In the genomic region with DNA sequence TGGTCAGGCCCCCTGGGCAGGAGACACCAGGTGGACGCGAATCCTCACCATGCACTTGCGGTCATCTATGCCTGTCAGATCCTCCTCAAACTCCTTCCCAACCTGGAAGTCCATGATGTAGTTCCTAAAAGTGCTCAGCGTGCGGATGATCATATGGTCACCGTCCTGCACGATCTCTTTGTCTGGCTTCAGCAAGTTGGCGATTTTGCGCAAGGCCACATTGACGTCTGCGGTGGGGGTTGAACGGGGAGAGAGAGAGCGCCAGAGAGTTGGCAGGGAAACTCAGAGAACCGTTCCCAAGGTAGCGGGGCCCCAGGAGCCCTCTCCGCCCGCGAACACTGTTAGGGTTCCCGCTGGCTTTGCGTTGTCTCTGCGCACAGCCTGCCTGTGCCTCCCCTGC, we compare ENCODE assay signal across 9 cellular contexts. TPM values are rescaled to one million over a fixed set of nuclear protein-coding genes. Genes with fewer than 3 reads are reported as not detected.
DNase-seq lines count a peak whose midpoint lies in the region; TF ChIP-seq lines count a peak whose summit lies in the region.
"Had no signal": no experiment of that assay in that cellular context is flagged by ENCODE, and none has a peak within 500 bp of the region (broad histone marks: within the 10 kb centered on the region; RNA-seq: fewer than 3 reads in every experiment).

No MANE protein-coding gene starts in this region.

- TF ChIP-seq CTCF in esophagus muscularis mucosa (IDR thresholded peaks at IDR 0.05) (no peak), tibial artery (IDR thresholded peaks at IDR 0.05) (no peak), MM.1S (IDR thresholded peaks at IDR 0.05; ENCODE audit: low read length) (no peak)

- H3K4me2 ChIP-seq in mesendoderm (ENCODE audit: low read length) (peak overlapping the region; percentile 53), MM.1S (ENCODE audit: low read depth, low read length) (no peak overlapping the region)

- H3K9ac ChIP-seq in mesendoderm (ENCODE audit: low read length) (peak overlapping the region; percentile 63), MM.1S (ENCODE audit: low read length) (no peak overlapping the region)

- H2AFZ ChIP-seq in MM.1S (ENCODE audit: low read length): no peak overlapping the region

- H3K23ac ChIP-seq in mesendoderm (ENCODE audit: low read length): no peak overlapping the region

- intact Hi-C loops in esophagus muscularis mucosa (cut with DNase I) (no loop called here), tibial artery (cut with DNase I; ENCODE audit: low total_unique reads) (no loop called here)

- DNase-seq in SJSA1 (ENCODE audit: low read depth in 1 of 2, low spot score in 2 of 2) (no peak), esophagus muscularis mucosa (ENCODE audit: extremely low spot score) (no peak), mesendoderm (peak; percentile 41), tibial artery (peak in 1 of 2 donors; percentile 47), HuH-7 (ENCODE audit: low spot score) (no peak), NCI-H2227 treated with DMSO at 0.1 percent for 48 hours (lab: John Stamatoyannopoulos, UW) (no peak), MM.1S (no peak)
- DNase-seq: activated naive CD4-positive, alpha-beta T cell treated with anti-CD3 and anti-CD28 coated beads, Interleukin-2, amount 10 ng/mL, durations not matched to agents 7 days and 5 days had no signal

- H3K4me3 ChIP-seq in SJSA1 (peak overlapping the region; percentile 43), esophagus muscularis mucosa (peak overlapping the region; percentile 58 to 75 (median 69)), mesendoderm (ENCODE audit: low read length) (peak overlapping the region; percentile 48), tibial artery (peak overlapping the region; percentile 57 to 62), MM.1S (ENCODE audit: low read length) (no peak overlapping the region)

- H3K27ac ChIP-seq in SJSA1: no peak overlapping the region
- peak overlapping the region; percentile 72 to 81 (median 76) for H3K27ac ChIP-seq in esophagus muscularis mucosa (replicated peaks in 1 of 4)
- H3K27ac ChIP-seq in mesendoderm (ENCODE audit: low read depth, low read length): no peak overlapping the region
- H3K27ac ChIP-seq in tibial artery: peak overlapping the region; percentile 41 to 69
- H3K27ac ChIP-seq in MM.1S (ENCODE audit: low read length): no peak overlapping the region

- H3K79me1 ChIP-seq in mesendoderm (ENCODE audit: low read length): no peaks in the 10 kb centered on the region

- TF ChIP-seq EP300 in esophagus muscularis mucosa (IDR thresholded peaks at IDR 0.05): no peak

- H3K36me3 ChIP-seq in SJSA1: no peaks in the 10 kb centered on the region
- no peaks in the 10 kb centered on the region for H3K36me3 ChIP-seq in esophagus muscularis mucosa
- H3K36me3 ChIP-seq in mesendoderm (ENCODE audit: control insufficient read depth, insufficient read depth, low read length): no peaks in the 10 kb centered on the region
- H3K36me3 ChIP-seq in tibial artery: no peaks in the 10 kb centered on the region
- H3K36me3 ChIP-seq in MM.1S (replicated peaks; ENCODE audit: insufficient read depth, low read length): no peaks in the 10 kb centered on the region

- H3K79me2 ChIP-seq in mesendoderm (ENCODE audit: control insufficient read depth, insufficient read depth, low read length) (no peaks in the 10 kb centered on the region), MM.1S (ENCODE audit: low read length) (no peaks in the 10 kb centered on the region)

- no peak overlapping the region for H4K8ac ChIP-seq in mesendoderm (ENCODE audit: low read depth, low read length)

- H3K9me2 ChIP-seq in MM.1S (replicated peaks; ENCODE audit: insufficient read depth, low read length): no peaks in the 10 kb centered on the region

- WGBS in esophagus muscularis mucosa: 10% methylated on average over 17 of the region's 21 CpGs
- no CpG with 5 or more reads among the region's 21 CpGs for WGBS in mesendoderm (ENCODE audit: extremely low coverage, insufficient coverage, low lambda C conversion rate)

- peak overlapping the region; percentile 92 for H3K56ac ChIP-seq in mesendoderm (ENCODE audit: low read length)

- peaks cover 2% of the 10 kb centered on the region; the same call in 1 of the 2 replicates for H3K9me3 ChIP-seq in SJSA1 (replicated peaks)
- H3K9me3 ChIP-seq in esophagus muscularis mucosa: no peaks in the 10 kb centered on the region
- H3K9me3 ChIP-seq in tibial artery: no peaks in the 10 kb centered on the region
- no peaks in the 10 kb centered on the region for H3K9me3 ChIP-seq in MM.1S (replicated peaks; ENCODE audit: insufficient read depth, low read length)

- no peak overlapping the region for H3K4ac ChIP-seq in mesendoderm (ENCODE audit: low read depth, low read length)

- no peaks in the 10 kb centered on the region for H4K20me1 ChIP-seq in MM.1S (ENCODE audit: insufficient read depth, low read length)

- H2BK15ac ChIP-seq in mesendoderm (replicated peaks; ENCODE audit: low read depth): no peak overlapping the region

- H3K4me1 ChIP-seq in SJSA1 (replicated peaks) (peaks cover 33% of the 10 kb centered on the region), esophagus muscularis mucosa (peaks cover 33 to 72% (median 66%) of the 10 kb centered on the region in 4 donors), mesendoderm (ENCODE audit: control insufficient read depth, low read depth, low read length) (peaks cover 13% of the 10 kb centered on the region), tibial artery (peaks cover 0 to 45% (median 37%) of the 10 kb centered on the region in 4 donors), MM.1S (ENCODE audit: low read length) (no peaks in the 10 kb centered on the region)

- H2BK5ac ChIP-seq in mesendoderm (ENCODE audit: low read length): no peak overlapping the region

- no peaks in the 10 kb centered on the region for H3K27me3 ChIP-seq in SJSA1 (replicated peaks)
- no peaks in the 10 kb centered on the region for H3K27me3 ChIP-seq in esophagus muscularis mucosa
- H3K27me3 ChIP-seq in mesendoderm (ENCODE audit: insufficient read depth, low read length, poor library complexity): no peaks in the 10 kb centered on the region
- no peaks in the 10 kb centered on the region for H3K27me3 ChIP-seq in tibial artery
- H3K27me3 ChIP-seq in MM.1S (replicated peaks; ENCODE audit: insufficient read depth, low read length): no peaks in the 10 kb centered on the region

- peak overlapping the region; percentile 55 for H3K18ac ChIP-seq in mesendoderm (ENCODE audit: low read length)

- no peak for TF ChIP-seq POLR2A in esophagus muscularis mucosa (IDR thresholded peaks at IDR 0.05; ENCODE audit: low read depth)

- H2AK5ac ChIP-seq in mesendoderm (ENCODE audit: low read length): no peak overlapping the region

- H2BK120ac ChIP-seq in mesendoderm (ENCODE audit: low read depth, low read length): no peak overlapping the region

- H3F3A ChIP-seq in MM.1S (ENCODE audit: insufficient read depth, low read length): no peaks in the 10 kb centered on the region

- H4K5ac ChIP-seq in mesendoderm (ENCODE audit: low read length): no peak overlapping the region

RNA-seq across cellular contexts. Expression of gene RBP1, which starts 0.8 kb away (rescaled TPM):
- total RNA-seq in SJSA1 (2014; rRNA removed; shearing (Covaris generic)): 18.5 and 24.1 TPM in 2 replicates
- total RNA-seq in esophagus muscularis mucosa: 10 to 100 TPM; 12.8 to 16.1 (median 15.7) TPM
- polyA plus RNA-seq in mesendoderm (2013, experiment 1 of 2): 62.3 TPM
- polyA plus RNA-seq in mesendoderm (2013, experiment 2 of 2): 63.4 TPM
- total RNA-seq: SK-MEL-5 had no signal

Comparison
In these comparisons a context has a peak if more than half of its experiments do, and no peak if none do; other contexts are left out.
1. H3K27ac ChIP-seq: peak in esophagus muscularis mucosa (4 of 4) and tibial artery (2 of 2); none in SJSA1 (single experiment), mesendoderm (single experiment) and MM.1S (single experiment).